23 cellular contexts compared by ENCODE assay signal in the genomic region with DNA sequence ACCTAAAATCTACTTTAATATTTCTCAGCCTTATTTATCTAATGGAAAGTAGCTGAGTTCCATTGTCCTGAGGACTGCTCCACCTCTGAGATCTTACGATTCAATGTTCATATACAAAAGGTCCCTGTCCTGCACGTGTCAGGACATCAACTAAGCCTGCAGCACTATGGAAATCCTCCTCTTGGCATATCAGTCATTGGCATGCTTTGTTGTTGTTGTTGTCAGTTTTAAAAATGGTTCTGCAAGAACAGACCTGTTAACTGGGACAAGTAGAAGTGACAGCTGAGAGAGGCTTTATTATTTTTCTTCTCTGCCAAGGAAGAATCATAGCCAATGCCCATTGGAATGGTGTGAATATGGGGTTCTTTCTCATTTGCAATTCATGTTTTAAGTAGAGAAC.
DNase-seq lines count a peak whose midpoint lies in the region; ATAC-seq and TF ChIP-seq lines count a peak whose summit lies in the region.
"Had no signal": no experiment of that assay in that cellular context is flagged by ENCODE, and none has a peak within 500 bp of the region (broad histone marks: within the 10 kb centered on the region; RNA-seq: fewer than 3 reads in every experiment).

No MANE protein-coding gene starts in this region.

- no peak overlapping the region for H3K9ac ChIP-seq in rectal smooth muscle tissue (ENCODE audit: low read length)

- H3K9me3 ChIP-seq in heart left ventricle (peaks cover 0 to 8% (median 0%) of the 10 kb centered on the region in 12 donors), upper lobe of right lung (no peaks in the 10 kb centered on the region), adrenal gland (replicated peaks in 1 of 3) (no peaks in the 10 kb centered on the region)
- H3K9me3 ChIP-seq: prostate gland had no signal

- H3K27ac ChIP-seq in heart left ventricle (peak overlapping the region; percentile 44 to 86 (median 66)), rectal smooth muscle tissue (ENCODE audit: low read depth, low read length) (peak overlapping the region; percentile 57), upper lobe of right lung (peak overlapping the region; percentile 43), adrenal gland (peak overlapping the region in 2 of 5 donors; percentile 30 to 69)
- H3K27ac ChIP-seq: 22Rv1, SK-N-MC had no signal

- H3K4me3 ChIP-seq in heart left ventricle (no peak overlapping the region), rectal smooth muscle tissue (ENCODE audit: low read length) (no peak overlapping the region), upper lobe of right lung (no peak overlapping the region), adrenal gland (no peak overlapping the region)
- H3K4me3 ChIP-seq: GM12878, prostate gland, SK-N-MC had no signal

- ATAC-seq in heart left ventricle (peak; percentile 57 to 76 (median 68)), upper lobe of right lung (no peak)
- ATAC-seq: activated CD8-positive, alpha-beta T cell treated with anti-CD3 and anti-CD28 coated beads, Interleukin-2, amount 10 ng/mL, durations not matched to agents 7 days and 5 days; GM12878 had no signal

- no peak for TF ChIP-seq POLR2A in heart left ventricle (IDR thresholded peaks at IDR 0.05)
- TF ChIP-seq POLR2A in adrenal gland (IDR thresholded peaks at IDR 0.05) = no peak

- H3K4me1 ChIP-seq in heart left ventricle = peaks cover 6 to 31% (median 21%) of the 10 kb centered on the region in 12 donors
- H3K4me1 ChIP-seq in rectal smooth muscle tissue (ENCODE audit: control insufficient read depth, insufficient read depth, low read length) = peaks cover 7% of the 10 kb centered on the region
- peaks cover 6% of the 10 kb centered on the region for H3K4me1 ChIP-seq in upper lobe of right lung
- H3K4me1 ChIP-seq in adrenal gland (replicated peaks in 1 of 2) = peaks cover 8 to 18% of the 10 kb centered on the region in 2 donors
- H3K4me1 ChIP-seq: prostate gland had no signal

- TF ChIP-seq CTCF in heart left ventricle (IDR thresholded peaks at IDR 0.05) = no peak
- TF ChIP-seq CTCF in upper lobe of right lung (IDR thresholded peaks at IDR 0.05) = no peak
- no peak for TF ChIP-seq CTCF in adrenal gland (IDR thresholded peaks at IDR 0.05)

- H3K27me3 ChIP-seq in heart left ventricle (no peaks in the 10 kb centered on the region), rectal smooth muscle tissue (ENCODE audit: control insufficient read depth, insufficient read depth, low read length) (no peaks in the 10 kb centered on the region), upper lobe of right lung (no peaks in the 10 kb centered on the region), adrenal gland (no peaks in the 10 kb centered on the region)

- no peaks in the 10 kb centered on the region for H3K36me3 ChIP-seq in heart left ventricle
- H3K36me3 ChIP-seq in rectal smooth muscle tissue (ENCODE audit: control insufficient read depth, insufficient read depth, low read length) = no peaks in the 10 kb centered on the region
- H3K36me3 ChIP-seq in upper lobe of right lung = no peaks in the 10 kb centered on the region
- H3K36me3 ChIP-seq in adrenal gland (replicated peaks in 1 of 2) = no peaks in the 10 kb centered on the region
- H3K36me3 ChIP-seq: prostate gland had no signal

- WGBS in heart left ventricle, 4 donors = 24 to 39% (median 28%) methylated on average over 2 of the region's 2 CpGs
- WGBS in adrenal gland, 4 donors = 70 to 81% (median 75%) methylated on average over 2 of the region's 2 CpGs

- intact Hi-C loops in heart left ventricle (cut with DNase I) (loop anchor here in 1 of 10 donors (10.0 kb wide), 1 partner anchor 183 kb away; no protein-coding TSS in a partner anchor), upper lobe of right lung (cut with DNase I) (no loop called here), adrenal gland (cut with DNase I) (no loop called here)

- DNase-seq in NCI-H1694 treated with DMSO at 0.1 percent for 48 hours (lab: John Stamatoyannopoulos, UW) (peak; percentile 8), NCI-H1694 (lab: John Stamatoyannopoulos, UW) (no peak), heart left ventricle (no peak), upper lobe of right lung (no peak), adrenal gland (no peak), NCI-H69 (lab: John Stamatoyannopoulos, UW) (no peak), NCI-H2227 (lab: John Stamatoyannopoulos, UW; ENCODE audit: unreplicated experiment) (no peak)
- DNase-seq: activated CD8-positive, alpha-beta T cell treated with anti-CD3 and anti-CD28 coated beads, Interleukin-2, amount 10 ng/mL, durations not matched to agents 7 days and 5 days; activated effector memory CD4-positive, alpha-beta T cell treated with Interleukin-2 at 50 U/mL for 16 hours; activated naive CD8-positive, alpha-beta T cell treated with anti-CD3 and anti-CD28 coated beads for 36 hours; CD4-positive, alpha-beta memory T cell; head of caudate nucleus; mesenchymal stem cell; NCI-H1092 treated with DMSO at 0.1 percent for 48 hours; NCI-H1930; NCI-H526; stimulated activated CD4-positive, alpha-beta T cell treated with anti-CD3 and anti-CD28 coated beads, Interleukin-2, amount 100 ng/mL, for 24 hours; T-helper 2 cell had no signal
